Comparison of ENCODE assay signal across 18 cellular contexts in the genomic region with DNA sequence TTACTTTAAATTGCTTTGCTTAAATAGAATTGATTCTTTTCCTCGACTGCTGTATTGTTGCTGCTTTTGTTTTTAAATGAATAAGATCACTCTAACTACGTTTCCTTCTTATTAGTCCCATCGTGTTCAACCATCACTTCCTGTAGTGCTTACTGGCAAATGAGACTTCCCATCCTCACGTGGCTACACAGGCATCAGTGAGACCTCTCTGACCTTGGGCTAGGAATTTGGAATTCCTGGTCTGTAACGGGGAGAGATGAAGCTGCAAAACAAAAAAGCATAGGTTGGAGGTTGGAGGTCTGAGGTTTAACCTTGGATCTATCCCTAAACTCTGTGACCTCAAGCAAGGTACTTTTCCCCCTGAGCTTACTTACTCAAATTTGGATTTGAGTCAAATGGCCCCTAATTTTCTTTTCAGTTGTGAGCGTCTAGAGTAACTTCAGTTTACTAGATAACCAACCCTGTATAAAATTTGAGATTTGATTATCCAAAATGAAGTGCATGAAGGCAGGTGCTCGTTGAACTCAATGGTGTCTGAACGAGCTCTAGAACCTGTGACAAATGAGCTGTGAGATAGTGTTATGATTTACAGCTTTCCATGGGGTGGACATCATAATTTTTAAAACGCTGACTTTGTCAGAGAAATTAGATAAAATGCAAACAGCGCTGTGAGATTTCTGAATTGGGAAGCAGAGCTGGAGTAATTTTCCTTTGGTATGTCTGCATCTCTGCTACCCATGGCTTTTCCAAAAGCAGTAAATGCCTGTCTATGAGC.
"Had no signal": no experiment of that assay in that cellular context is flagged by ENCODE, and none has a peak within 500 bp of the region (broad histone marks: within the 10 kb centered on the region; RNA-seq: fewer than 3 reads in every experiment).

No MANE protein-coding gene starts in this region.

- H3K27ac Mint-ChIP-seq: activated CD8-positive, alpha-beta memory T cell treated with anti-CD3 and anti-CD28 coated beads, Interleukin-2, amount 10 ng/mL, durations not matched to agents 7 days and 5 days; activated naive CD8-positive, alpha-beta T cell treated with anti-CD3 and anti-CD28 coated beads for 36 hours; activated T-cell treated with anti-CD3 and anti-CD28 coated beads, Interleukin-2, amount 50 U/mL, for 24 hours; memory B cell; nephron; T-helper 17 cell had no signal

- H3K36me3 ChIP-seq: suprapubic skin, upper lobe of right lung had no signal

- ATAC-seq: activated CD8-positive, alpha-beta memory T cell treated with anti-CD3 and anti-CD28 coated beads, Interleukin-2, amount 10 ng/mL, durations not matched to agents 7 days and 5 days; esophagus mucosa; left colon; psoas muscle; stimulated activated naive CD8-positive, alpha-beta T cell treated with anti-CD3 and anti-CD28 coated beads, Interleukin-15, Interleukin-2, amounts not matched to agents 100 U/mL and 50 U/mL, for 24 hours; T-helper 17 cell; upper lobe of right lung had no signal

- H3K27ac ChIP-seq: psoas muscle, suprapubic skin, upper lobe of right lung had no signal

- H3K9me3 ChIP-seq: psoas muscle, suprapubic skin, upper lobe of right lung had no signal

- H3K36me3 Mint-ChIP-seq: activated CD8-positive, alpha-beta memory T cell treated with anti-CD3 and anti-CD28 coated beads, Interleukin-2, amount 10 ng/mL, durations not matched to agents 7 days and 5 days; activated naive CD8-positive, alpha-beta T cell treated with anti-CD3 and anti-CD28 coated beads for 36 hours; memory B cell had no signal

- H3K27me3 ChIP-seq: dorsolateral prefrontal cortex, suprapubic skin, upper lobe of right lung had no signal

- H3K4me3 ChIP-seq: dorsolateral prefrontal cortex, psoas muscle, suprapubic skin, upper lobe of right lung had no signal

- H3K4me1 Mint-ChIP-seq: activated CD8-positive, alpha-beta memory T cell treated with anti-CD3 and anti-CD28 coated beads, Interleukin-2, amount 10 ng/mL, durations not matched to agents 7 days and 5 days; activated naive CD8-positive, alpha-beta T cell treated with anti-CD3 and anti-CD28 coated beads for 36 hours; memory B cell; T-helper 17 cell had no signal

- H3K4me3 Mint-ChIP-seq: activated CD8-positive, alpha-beta memory T cell treated with anti-CD3 and anti-CD28 coated beads, Interleukin-2, amount 10 ng/mL, durations not matched to agents 7 days and 5 days; activated naive CD8-positive, alpha-beta T cell treated with anti-CD3 and anti-CD28 coated beads for 36 hours; activated T-cell treated with anti-CD3 and anti-CD28 coated beads, Interleukin-2, amount 50 U/mL, for 24 hours; memory B cell; nephron; T-helper 17 cell had no signal

- H3K9me3 Mint-ChIP-seq: activated naive CD8-positive, alpha-beta T cell treated with anti-CD3 and anti-CD28 coated beads for 36 hours; activated T-cell treated with anti-CD3 and anti-CD28 coated beads, Interleukin-2, amount 50 U/mL, for 24 hours; memory B cell; nephron had no signal

- H3K4me1 ChIP-seq: upper lobe of right lung had no signal

- DNase-seq: activated CD4-positive, alpha-beta T cell treated with anti-CD3 and anti-CD28 coated beads for 1 hour; activated CD4-positive, alpha-beta T cell treated with anti-CD3 and anti-CD28 coated beads, Interleukin-2, amount 50 U/mL, for 48 hours; activated CD8-positive, alpha-beta memory T cell treated with anti-CD3 and anti-CD28 coated beads, Interleukin-2, amount 10 ng/mL, durations not matched to agents 7 days and 5 days; activated gamma-delta T cell treated with Interleukin-2 at 50 U/mL for 16 hours; activated naive CD8-positive, alpha-beta T cell treated with anti-CD3 and anti-CD28 coated beads for 36 hours; activated T-cell treated with anti-CD3 and anti-CD28 coated beads, Interleukin-2, amount 50 U/mL, for 24 hours; dorsolateral prefrontal cortex; left colon; psoas muscle; stimulated activated CD4-positive, alpha-beta T cell treated with anti-CD3 and anti-CD28 coated beads, Interleukin-4, amount 100 ng/mL, for 1 hour; stimulated activated CD8-positive, alpha-beta memory T cell treated with anti-CD3 and anti-CD28 coated beads, Interleukin-4, amount 100 ng/mL, for 48 hours; stimulated activated naive CD8-positive, alpha-beta T cell treated with anti-CD3 and anti-CD28 coated beads, Interleukin-15, Interleukin-2, amounts not matched to agents 100 U/mL and 50 U/mL, for 24 hours; T-helper 17 cell; upper lobe of right lung had no signal
